ENCODE assay signal across 9 cellular contexts in genomic region chr3:45972534-45973402, GRCh38. TPM values are rescaled to one million over a fixed set of nuclear protein-coding genes. Genes with fewer than 3 reads are reported as not detected.
A peak's percentile ranks its signal among the peaks of the same experiment; 100 is the strongest.
DNase-seq lines count a peak whose midpoint lies in the region; ATAC-seq and TF ChIP-seq lines count a peak whose summit lies in the region.
"Had no signal": no experiment of that assay in that cellular context is flagged by ENCODE, and none has a peak within 500 bp of the region (broad histone marks: within the 10 kb centered on the region; RNA-seq: fewer than 3 reads in every experiment).

No MANE protein-coding gene starts in this region.

- no peaks in the 10 kb centered on the region for H3K27me3 ChIP-seq in GM23248 (replicated peaks; ENCODE audit: insufficient read depth)
- no peaks in the 10 kb centered on the region for H3K27me3 ChIP-seq in H7 (ENCODE audit: control insufficient read depth, insufficient read depth, low read length)
- no peaks in the 10 kb centered on the region for H3K27me3 ChIP-seq in dorsolateral prefrontal cortex

- CTCF ChIA-PET in activated CD8-positive, alpha-beta T cell treated with anti-CD3 and anti-CD28 coated beads for 36 hours (lab: Charles Lee), result interaction anchor here (1.1 to 6.6 kb wide), 3 partner anchors 28 to 105 kb away, joined by 3 to 43 read pairs (median 5); no protein-coding TSS in a partner anchor

- no peak overlapping the region for H2AFZ ChIP-seq in GM23248

- H3K9ac ChIP-seq in GM23248, result no peak overlapping the region

- no peaks in the 10 kb centered on the region for H3K79me2 ChIP-seq in GM23248 (ENCODE audit: insufficient read depth)

- intact Hi-C loops in activated CD8-positive, alpha-beta T cell treated with anti-CD3 and anti-CD28 coated beads for 36 hours (cut with micrococcal nuclease), result no loop called here
- intact Hi-C loops in dorsolateral prefrontal cortex (cut with DNase I), result no loop called here

- peaks cover 60% of the 10 kb centered on the region for H3K4me1 Mint-ChIP-seq in activated CD8-positive, alpha-beta T cell treated with anti-CD3 and anti-CD28 coated beads for 36 hours (ENCODE audit: low read depth)

- H3K4me3 Mint-ChIP-seq in activated CD8-positive, alpha-beta T cell treated with anti-CD3 and anti-CD28 coated beads for 36 hours, result no peak overlapping the region
- H3K4me3 Mint-ChIP-seq: activated naive CD4-positive, alpha-beta T cell treated with anti-CD3 and anti-CD28 coated beads, Interleukin-2, amount 50 U/mL, for 24 hours had no signal

- DNase-seq in AG09309 (ENCODE audit: low read depth), result peak; percentile 86
- DNase-seq in GM23248, result peak; percentile 95
- peak; percentile 29 for DNase-seq in activated CD8-positive, alpha-beta T cell treated with anti-CD3 and anti-CD28 coated beads for 36 hours
- DNase-seq in left lobe of liver (ENCODE audit: low spot score), result no peak
- DNase-seq in H7, result no peak
- no peak for DNase-seq in NCI-H2081 (lab: John Stamatoyannopoulos, UW)
- no peak for DNase-seq in dorsolateral prefrontal cortex

- peaks cover 19% of the 10 kb centered on the region for H3K4me1 ChIP-seq in GM23248 (ENCODE audit: insufficient read depth)

- in situ Hi-C loops in GM23248 (cut with MboI), result no loop called here

- H3K27ac Mint-ChIP-seq in activated CD8-positive, alpha-beta T cell treated with anti-CD3 and anti-CD28 coated beads for 36 hours, result peak overlapping the region; percentile 60
- H3K27ac Mint-ChIP-seq: activated naive CD4-positive, alpha-beta T cell treated with anti-CD3 and anti-CD28 coated beads, Interleukin-2, amount 50 U/mL, for 24 hours had no signal

- POLR2A ChIA-PET in activated CD8-positive, alpha-beta T cell treated with anti-CD3 and anti-CD28 coated beads for 36 hours (lab: Charles Lee), result interaction anchor here (1.0 to 1.5 kb wide), 4 partner anchors 9 to 327 kb away, joined by 3 to 5 read pairs (median 4); no protein-coding TSS in a partner anchor

- H3K4me2 ChIP-seq in GM23248 (ENCODE audit: unreplicated experiment), result peak overlapping the region; percentile 73

- H3K4me3 ChIP-seq in AG09309 (ENCODE audit: control insufficient read depth, low read depth, low read length) (no peak overlapping the region), GM23248 (no peak overlapping the region), H7 (ENCODE audit: insufficient read depth, low read depth, low read length) (no peak overlapping the region), dorsolateral prefrontal cortex (no peak overlapping the region)

- peak overlapping the region; percentile 37; the same call in 1 of the 2 replicates for H3K27ac ChIP-seq in GM23248
- no peak overlapping the region for H3K27ac ChIP-seq in dorsolateral prefrontal cortex

- peak; percentile 38 for ATAC-seq in activated CD8-positive, alpha-beta T cell treated with anti-CD3 and anti-CD28 coated beads for 36 hours
- ATAC-seq in left lobe of liver, result peak; percentile 22
- ATAC-seq in GM18861 (IDR thresholded peaks at IDR 0.05; ENCODE audit: unreplicated experiment), result no peak

- no peaks in the 10 kb centered on the region for H4K20me1 ChIP-seq in GM23248 (ENCODE audit: insufficient read depth)

- peaks cover 15% of the 10 kb centered on the region for H3F3A ChIP-seq in GM23248 (ENCODE audit: insufficient read depth)

- WGBS in GM23248 (ENCODE audit: low coverage in 1 of 2, low lambda C conversion rate in 2 of 2, missing lambda C conversion rate in 2 of 2), 2 experiments, result 57 to 59% methylated on average over 6 of the region's 6 CpGs

- no peaks in the 10 kb centered on the region for H3K27me3 Mint-ChIP-seq in activated CD8-positive, alpha-beta T cell treated with anti-CD3 and anti-CD28 coated beads for 36 hours
- H3K27me3 Mint-ChIP-seq: activated naive CD4-positive, alpha-beta T cell treated with anti-CD3 and anti-CD28 coated beads, Interleukin-2, amount 50 U/mL, for 24 hours had no signal

- no peak for TF ChIP-seq CTCF in AG09309 (IDR thresholded peaks at IDR 0.05; ENCODE audit: control insufficient read depth, insufficient read depth, low read depth, low read length, missing control alignments)
- no peak for TF ChIP-seq CTCF in activated CD8-positive, alpha-beta T cell treated with anti-CD3 and anti-CD28 coated beads for 36 hours (IDR thresholded peaks at IDR 0.05)
- no peak for TF ChIP-seq CTCF in dorsolateral prefrontal cortex (IDR thresholded peaks at IDR 0.05 in 54 of 56, conservative IDR thresholded peaks at IDR 0.05 in 2 of 56; ENCODE audit: low read depth in 1 of 56, partially characterized antibody in 56 of 56)

- no peaks in the 10 kb centered on the region for H3K36me3 ChIP-seq in GM23248 (ENCODE audit: low read depth)
- peaks cover 28% of the 10 kb centered on the region for H3K36me3 ChIP-seq in H7 (replicated peaks; ENCODE audit: control insufficient read depth, insufficient read depth, low read length)

- H3K9me3 ChIP-seq in GM23248 (ENCODE audit: low read depth), result no peaks in the 10 kb centered on the region

- no peaks in the 10 kb centered on the region for H3K9me3 Mint-ChIP-seq in activated CD8-positive, alpha-beta T cell treated with anti-CD3 and anti-CD28 coated beads for 36 hours
- H3K9me3 Mint-ChIP-seq: activated naive CD4-positive, alpha-beta T cell treated with anti-CD3 and anti-CD28 coated beads, Interleukin-2, amount 50 U/mL, for 24 hours had no signal

- no peaks in the 10 kb centered on the region for H3K9me2 ChIP-seq in GM23248 (ENCODE audit: insufficient read depth)

- H3K36me3 Mint-ChIP-seq in activated CD8-positive, alpha-beta T cell treated with anti-CD3 and anti-CD28 coated beads for 36 hours (ENCODE audit: low read depth), result peaks cover 72% of the 10 kb centered on the region

RNA-seq across cellular contexts. Expression of gene FYCO1, which starts 22.9 kb away (rescaled TPM):
- 12.8 and 13.4 TPM in 2 replicates for total RNA-seq in GM23248 (2014; rRNA removed; shearing (Covaris generic))
- polyA plus RNA-seq in GM23248 (2016; fragmentation: Nextera tagmentation; extraction: Ambion mirVana), result 6.2 and 6.3 TPM in 2 replicates
- total RNA-seq in activated CD8-positive, alpha-beta T cell treated with anti-CD3 and anti-CD28 coated beads for 36 hours, result 10 to 100 TPM; 14.1 to 14.5 TPM
- total RNA-seq in left lobe of liver (16.2 TPM), dorsolateral prefrontal cortex (10 to 100 TPM in 110 of 120 experiments, 1 to 10 TPM in 10; 7.9 to 24.8 (median 13.3) TPM)
- 4.9 and 7.5 TPM in 2 replicates for total RNA-seq in H7 (2014; rRNA removed; shearing (Covaris generic))

RNA-seq across cellular contexts. Expression of gene CXCR6, which starts 29.5 kb away (rescaled TPM):
- not detected in 2 replicates for total RNA-seq in GM23248 (2014; rRNA removed; shearing (Covaris generic))
- polyA plus RNA-seq in GM23248 (2016; fragmentation: Nextera tagmentation; extraction: Ambion mirVana), result not detected in 2 replicates
- total RNA-seq in activated CD8-positive, alpha-beta T cell treated with anti-CD3 and anti-CD28 coated beads for 36 hours, result 1 to 10 TPM; 3.2 to 3.4 TPM
- total RNA-seq in left lobe of liver, result not detected
- not detected in 2 replicates for total RNA-seq in H7 (2014; rRNA removed; shearing (Covaris generic))
- total RNA-seq in dorsolateral prefrontal cortex, result 1 to 10 TPM in 1 of 120 experiments, under 1 TPM in 15, not detected in 104; 0.21 to 1.0 (median 0.45) TPM

RNA-seq across cellular contexts. Expression of gene XCR1, which starts 54.5 kb away (rescaled TPM):
- total RNA-seq in GM23248 (2014; rRNA removed; shearing (Covaris generic)), result not detected in 2 replicates
- polyA plus RNA-seq in GM23248 (2016; fragmentation: Nextera tagmentation; extraction: Ambion mirVana), result not detected in 2 replicates
- total RNA-seq in activated CD8-positive, alpha-beta T cell treated with anti-CD3 and anti-CD28 coated beads for 36 hours, result not detected
- total RNA-seq in left lobe of liver (not detected), dorsolateral prefrontal cortex (under 1 TPM in 2 of 120 experiments, not detected in 118; 0.08 to 0.15 TPM)
- not detected in 2 replicates for total RNA-seq in H7 (2014; rRNA removed; shearing (Covaris generic))

Comparison
In these comparisons a context has a peak if more than half of its experiments do, and no peak if none do; other contexts are left out.
1. DNase-seq: peak in AG09309 (single experiment), GM23248 (single experiment) and activated CD8-positive, alpha-beta T cell treated with anti-CD3 and anti-CD28 coated beads for 36 hours (single experiment); none in left lobe of liver (single experiment), H7 (single experiment), NCI-H2081 (0 of 2) and dorsolateral prefrontal cortex (0 of 10).